22 cellular contexts compared by ENCODE assay signal in the genomic region with DNA sequence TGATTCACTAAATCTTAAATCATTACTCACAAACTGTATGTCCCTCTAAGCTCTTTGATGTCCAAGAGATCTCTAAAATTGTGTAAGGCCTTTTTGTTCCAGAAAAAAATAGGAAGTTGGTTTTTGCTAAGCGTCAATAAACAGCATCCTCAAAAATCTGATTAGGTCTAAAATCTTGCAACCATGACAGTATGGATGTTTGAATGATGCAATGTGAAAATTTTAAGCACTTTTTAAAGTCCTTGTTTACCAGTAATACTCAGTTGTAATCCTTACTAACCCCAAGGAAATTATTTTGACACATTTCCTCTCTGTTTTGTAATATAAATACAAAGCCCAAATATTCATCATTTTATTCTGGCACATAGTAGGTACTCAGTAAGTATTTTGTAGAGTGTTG. TPM values are rescaled to one million over a fixed set of nuclear protein-coding genes. Genes with fewer than 3 reads are reported as not detected.
"Had no signal": no experiment of that assay in that cellular context is flagged by ENCODE, and none has a peak within 500 bp of the region (broad histone marks: within the 10 kb centered on the region; RNA-seq: fewer than 3 reads in every experiment).

No MANE protein-coding gene starts in this region.

- DNase-seq: cortex of kidney; dorsolateral prefrontal cortex; effector CD8-positive, alpha-beta T cell; esophagus squamous epithelium; foreskin fibroblast; immature natural killer cell; kidney; left cardiac atrium; left ventricle myocardium inferior; lower lobe of right lung; mesenchymal stem cell; naive B cell; nephron progenitor cell; spleen; stimulated activated CD4-positive, alpha-beta T cell treated with anti-CD3 and anti-CD28 coated beads, Interleukin-15, amount 100 ng/mL, for 24 hours; stimulated activated CD4-positive, alpha-beta T cell treated with anti-CD3 and anti-CD28 coated beads, Interleukin-1b, Interleukin-23, amount 100 ng/mL, for 48 hours; stimulated activated CD4-positive, alpha-beta T cell treated with anti-CD3 and anti-CD28 coated beads, Interleukin-4, amount 100 ng/mL, for 4 hours; stimulated activated naive B cell treated with anti-CD40 and anti-IgM and Interleukin-4, amounts not matched to agents 10 μg/mL and 1 μg/mL and 100 μg/mL, for 72 hours; stimulated activated naive CD8-positive, alpha-beta T cell treated with anti-CD3 and anti-CD28 coated beads, Interleukin-15, amount 100 ng/mL, for 72 hours; testis; transverse colon had no signal

- FAIRE-seq: kidney had no signal

- H3K27ac ChIP-seq: left ventricle myocardium inferior, lower lobe of right lung, spleen, testis, transverse colon had no signal

- H3K4me3 ChIP-seq: dorsolateral prefrontal cortex, esophagus squamous epithelium, left ventricle myocardium inferior, lower lobe of right lung, spleen, testis, transverse colon had no signal

- H3K27me3 ChIP-seq: dorsolateral prefrontal cortex, testis, transverse colon had no signal

- H3K36me3 ChIP-seq: esophagus squamous epithelium, left ventricle myocardium inferior, lower lobe of right lung, spleen, transverse colon had no signal

- H3K9me3 ChIP-seq: esophagus squamous epithelium, left ventricle myocardium inferior, lower lobe of right lung, testis, transverse colon had no signal

- ATAC-seq: left cardiac atrium, lower lobe of right lung, sciatic nerve had no signal

- H3K4me1 ChIP-seq: left ventricle myocardium inferior, lower lobe of right lung, testis, transverse colon had no signal

RNA-seq across cellular contexts. Expression of gene MET, which starts 6.8 kb away (rescaled TPM):
- polyA plus RNA-seq: immature natural killer cell had no signal
